Comparison of ENCODE assay signal across 8 cellular contexts in the genomic region with DNA sequence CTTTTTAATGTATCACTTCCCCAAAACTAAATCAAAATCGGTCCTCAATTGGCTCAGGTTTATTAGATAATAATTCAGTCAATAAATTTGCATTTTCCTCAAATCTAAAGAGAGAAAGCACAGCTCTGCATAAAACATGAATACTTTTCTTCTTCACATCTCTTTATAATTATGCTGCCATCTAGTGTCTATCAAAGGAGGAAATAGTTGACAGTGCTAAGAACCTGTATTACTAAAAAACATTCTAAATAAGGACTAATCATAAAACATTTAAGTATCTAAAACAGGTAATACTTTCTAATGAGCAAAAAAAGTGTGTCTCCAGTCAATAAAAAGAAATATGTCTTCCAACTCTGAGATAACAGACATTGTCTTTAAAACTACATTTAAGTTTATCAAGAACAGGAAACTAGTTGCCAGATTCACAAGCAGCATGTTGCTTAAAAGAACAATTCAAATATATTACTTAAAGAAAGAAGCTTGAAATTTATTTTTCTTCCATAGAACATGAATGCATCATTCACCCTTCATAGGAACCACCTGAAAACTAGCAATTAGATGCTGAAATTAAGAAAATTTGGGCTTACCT. TPM values are rescaled to one million over a fixed set of nuclear protein-coding genes. Genes with fewer than 3 reads are reported as not detected.
DNase-seq lines count a peak whose midpoint lies in the region; ATAC-seq, FAIRE-seq and TF ChIP-seq lines count a peak whose summit lies in the region.

No MANE protein-coding gene starts in this region.

- TF ChIP-seq CTCF in neural cell (IDR thresholded peaks at IDR 0.05; ENCODE audit: poor library complexity, severe bottlenecking): peak; percentile 61

- no peaks in the 10 kb centered on the region for H3K36me3 ChIP-seq in neural cell (ENCODE audit: insufficient read depth, low read length)

- no peak overlapping the region for H3K27ac ChIP-seq in neural cell (ENCODE audit: low read length)

- FAIRE-seq in colon (lab: Jason Lieb, UNC): peak; percentile 57

- H3K27me3 ChIP-seq in neural cell (ENCODE audit: insufficient read depth, low read depth, low read length): no peaks in the 10 kb centered on the region

- TF ChIP-seq RAD21 in neural cell (conservative IDR thresholded peaks at IDR 0.05): peak; percentile 36

- no peak for TF ChIP-seq EP300 in neural cell (conservative IDR thresholded peaks at IDR 0.05; ENCODE audit: poor library complexity, severe bottlenecking)

- H3K79me2 ChIP-seq in neural cell (replicated peaks; ENCODE audit: insufficient read depth, low read length): no peaks in the 10 kb centered on the region

- H2AFZ ChIP-seq in neural cell (ENCODE audit: low read depth, low read length): no peak overlapping the region

- ATAC-seq in HG02623 (IDR thresholded peaks at IDR 0.05; ENCODE audit: unreplicated experiment): no peak

- H3K4me2 ChIP-seq in neural cell (ENCODE audit: low read length): no peak overlapping the region

- H3K9ac ChIP-seq in neural cell (ENCODE audit: low read length): no peak overlapping the region

- H3K9me2 ChIP-seq in neural cell (ENCODE audit: insufficient read depth, low read length): no peaks in the 10 kb centered on the region

- no peaks in the 10 kb centered on the region for H3K9me3 ChIP-seq in neural cell (ENCODE audit: low read length)

- H4K20me1 ChIP-seq in neural cell (ENCODE audit: insufficient read depth): no peaks in the 10 kb centered on the region

- no peaks in the 10 kb centered on the region for H3F3A ChIP-seq in neural cell (ENCODE audit: insufficient read depth, low read length, poor library complexity, severe bottlenecking)

- peak in 2 of 3 experiments; percentile 1 to 51 for DNase-seq in NCI-H1417 (lab: John Stamatoyannopoulos, UW)
- no peak for DNase-seq in NCI-H1417 treated with DMSO at 0.1 percent for 48 hours (lab: John Stamatoyannopoulos, UW)
- DNase-seq in NCI-H526 treated with DMSO at 0.1 percent for 48 hours (lab: John Stamatoyannopoulos, UW): peak; percentile 5
- DNase-seq in GDM1 (lab: John Stamatoyannopoulos, UW): no peak
- DNase-seq in iPS-NIHi7 (ENCODE audit: extremely low spot score): no peak

- no peak overlapping the region for H3K4me3 ChIP-seq in neural cell (ENCODE audit: low read length)

TF ChIP-seq in neural cell, 6 proteins besides CTCF, POLR2A, EP300 and RAD21:
- peak; percentile 38 for TF ChIP-seq SMC3 (conservative IDR thresholded peaks at IDR 0.05; ENCODE audit: poor library complexity)
- TF ChIP-seq EZH2 (IDR thresholded peaks at IDR 0.05; ENCODE audit: borderline replicate concordance, insufficient read depth, low read length, poor library complexity, severe bottlenecking): no peak

RNA-seq across cellular contexts. Expression of a gene that starts 56.5 kb away (rescaled TPM):
- polyA plus RNA-seq in neural cell: 118 and 134 TPM in 2 replicates
- polyA minus RNA-seq in neural cell: 410 and 488 TPM in 2 replicates

Comparison
In these comparisons a context has a peak if more than half of its experiments do, and no peak if none do; other contexts are left out.
1. DNase-seq: peak in NCI-H1417 (2 of 3) and NCI-H526 treated with DMSO at 0.1 percent for 48 hours (single experiment); none in NCI-H1417 treated with DMSO at 0.1 percent for 48 hours (single experiment), GDM1 (single experiment) and iPS-NIHi7 (single experiment).